In the genomic region with DNA sequence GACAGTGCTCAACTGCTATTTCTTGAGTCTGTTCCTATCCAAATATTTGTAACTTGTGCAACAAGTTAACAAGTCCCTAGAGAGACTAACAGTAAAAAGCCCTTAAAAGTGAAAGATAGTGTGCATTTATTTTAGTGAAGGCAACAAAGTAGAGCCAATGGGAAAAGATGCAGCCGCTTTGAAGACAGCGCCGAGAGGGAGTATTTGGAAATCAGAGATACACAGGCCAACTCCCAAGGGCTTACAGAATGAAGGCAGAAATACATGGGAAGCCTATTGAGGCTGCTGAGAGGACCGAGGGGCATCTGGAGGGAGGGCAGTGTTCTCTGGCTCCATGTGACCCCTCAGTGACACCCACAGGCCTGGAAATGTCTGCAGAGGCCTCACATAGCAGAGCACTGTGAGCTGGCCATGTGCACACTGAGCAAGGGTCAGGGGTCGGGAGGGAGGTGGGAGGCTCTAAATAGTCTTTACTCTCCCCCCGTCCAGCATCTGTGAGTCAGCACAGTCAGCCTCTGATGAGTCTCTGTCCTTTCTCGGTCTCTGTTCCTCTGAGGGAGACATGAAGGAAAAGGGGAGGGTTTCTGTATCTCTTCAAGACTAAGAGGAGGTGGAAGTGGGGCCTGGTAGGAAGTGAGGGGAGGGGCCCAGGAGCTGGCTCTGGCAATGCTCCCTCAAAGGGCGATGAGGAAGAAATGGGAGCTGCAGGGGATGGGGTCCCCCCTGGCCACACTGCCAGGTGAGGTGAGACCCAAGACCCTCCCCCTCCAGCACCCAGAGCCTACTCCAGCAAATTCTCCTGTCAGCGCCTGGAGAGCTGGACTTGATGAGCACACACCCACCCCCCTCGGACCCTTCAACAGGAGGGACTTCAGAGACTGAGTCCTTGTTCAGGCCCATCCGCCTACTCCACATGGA, we compare ENCODE assay signal across 12 cellular contexts.
DNase-seq lines count a peak whose midpoint lies in the region; ATAC-seq, FAIRE-seq and TF ChIP-seq lines count a peak whose summit lies in the region.
"Had no signal": no experiment of that assay in that cellular context is flagged by ENCODE, and none has a peak within 500 bp of the region (broad histone marks: within the 10 kb centered on the region; RNA-seq: fewer than 3 reads in every experiment).

No MANE protein-coding gene starts in this region.

- H3K4me2 ChIP-seq in smooth muscle cell, result no peak overlapping the region

- no peak overlapping the region for H3K4me3 Mint-ChIP-seq in activated T-cell treated with anti-CD3 and anti-CD28 coated beads, Interleukin-2, amount 50 U/mL, for 4 hours
- H3K4me3 Mint-ChIP-seq: T-helper 17 cell had no signal

- H3K4me3 ChIP-seq in left lung, result no peak overlapping the region
- no peak overlapping the region for H3K4me3 ChIP-seq in smooth muscle cell

- 49% methylated on average over 11 of the region's 11 CpGs for WGBS in smooth muscle cell (ENCODE audit: low lambda C conversion rate)

- no peaks in the 10 kb centered on the region for H3K9me3 Mint-ChIP-seq in activated T-cell treated with anti-CD3 and anti-CD28 coated beads, Interleukin-2, amount 50 U/mL, for 4 hours

- H3F3A ChIP-seq in smooth muscle cell (ENCODE audit: low read depth), result no peaks in the 10 kb centered on the region

- H3K27ac ChIP-seq in left lung, result peak overlapping the region in 1 of 2 donors; percentile 19
- H3K27ac ChIP-seq in smooth muscle cell (ENCODE audit: low read depth), result no peak overlapping the region

- H3K4me1 ChIP-seq in left lung (peaks cover 8 to 21% of the 10 kb centered on the region in 2 donors), smooth muscle cell (ENCODE audit: low read depth) (no peaks in the 10 kb centered on the region)

- H3K9ac ChIP-seq in smooth muscle cell (ENCODE audit: low read depth), result no peak overlapping the region

- peaks cover 16% of the 10 kb centered on the region for H3K27me3 Mint-ChIP-seq in activated T-cell treated with anti-CD3 and anti-CD28 coated beads, Interleukin-2, amount 50 U/mL, for 4 hours (ENCODE audit: low read depth)

- intact Hi-C loops in left lung (cut with DNase I), result no loop called here

- H3K79me2 ChIP-seq in smooth muscle cell (ENCODE audit: low read depth), result no peaks in the 10 kb centered on the region

- no peak overlapping the region for H2AFZ ChIP-seq in smooth muscle cell (ENCODE audit: low read depth)

- no peaks in the 10 kb centered on the region for H4K20me1 ChIP-seq in smooth muscle cell (ENCODE audit: low read depth)

- H3K9me3 ChIP-seq in left lung (no peaks in the 10 kb centered on the region), smooth muscle cell (replicated peaks; ENCODE audit: low read depth) (no peaks in the 10 kb centered on the region)

- H3K4me1 Mint-ChIP-seq in activated T-cell treated with anti-CD3 and anti-CD28 coated beads, Interleukin-2, amount 50 U/mL, for 4 hours (ENCODE audit: low read depth), result no peaks in the 10 kb centered on the region

- DNase-seq in GM04503 (ENCODE audit: low read depth) (peak; percentile 67), left lung (peak in 1 of 2 donors; percentile 43), smooth muscle cell (lab: John Stamatoyannopoulos, UW; ENCODE audit: unreplicated experiment) (peak; percentile 13), frontal cortex (ENCODE audit: low spot score in 2 of 2) (no peak)
- no peak for DNase-seq in activated T-cell treated with anti-CD3 and anti-CD28 coated beads, Interleukin-2, amount 50 U/mL, for 4 hours
- no peak for DNase-seq in activated naive CD4-positive, alpha-beta T cell (lab: John Stamatoyannopoulos, UW)
- DNase-seq: activated T-cell treated with anti-CD3 and anti-CD28 coated beads, Interleukin-2, amount 50 U/mL, for 1 hour; effector CD4-positive, alpha-beta T cell; NCI-H69; T-helper 17 cell had no signal

- FAIRE-seq in endometrium (lab: Jason Lieb, UNC) (peak; percentile 98), frontal cortex (lab: Jason Lieb, UNC) (no peak)

- no peaks in the 10 kb centered on the region for H3K36me3 Mint-ChIP-seq in activated T-cell treated with anti-CD3 and anti-CD28 coated beads, Interleukin-2, amount 50 U/mL, for 4 hours (ENCODE audit: insufficient read depth)

- no peak for TF ChIP-seq CTCF in left lung (IDR thresholded peaks at IDR 0.05)
- TF ChIP-seq CTCF in smooth muscle cell (IDR thresholded peaks at IDR 0.05; ENCODE audit: borderline replicate concordance, insufficient read depth, poor library complexity, severe bottlenecking), result no peak

- no peaks in the 10 kb centered on the region for H3K36me3 ChIP-seq in left lung
- H3K36me3 ChIP-seq in smooth muscle cell (ENCODE audit: low read depth), result no peaks in the 10 kb centered on the region

- H3K27me3 ChIP-seq in left lung (no peaks in the 10 kb centered on the region), smooth muscle cell (ENCODE audit: low read depth) (no peaks in the 10 kb centered on the region)

- peak; percentile 69 for ATAC-seq in left lung
- ATAC-seq in activated T-cell treated with anti-CD3 and anti-CD28 coated beads, Interleukin-2, amount 50 U/mL, for 4 hours, result no peak
- ATAC-seq in GM19455 (IDR thresholded peaks at IDR 0.05; ENCODE audit: unreplicated experiment), result no peak
- ATAC-seq: T-helper 17 cell had no signal

Comparison
In these comparisons a context has a peak if more than half of its experiments do, and no peak if none do; other contexts are left out.
1. DNase-seq: peak in GM04503 (single experiment) and smooth muscle cell (single experiment); none in frontal cortex (0 of 2), activated T-cell treated with anti-CD3 and anti-CD28 coated beads, Interleukin-2, amount 50 U/mL, for 4 hours (single experiment) and activated naive CD4-positive, alpha-beta T cell (0 of 4).